17 cellular contexts compared by ENCODE assay signal in genomic region chr5:73529081-73529480, GRCh38. TPM values are rescaled to one million over a fixed set of nuclear protein-coding genes. Genes with fewer than 3 reads are reported as not detected.
A peak's percentile ranks its signal among the peaks of the same experiment; 100 is the strongest.
DNase-seq lines count a peak whose midpoint lies in the region; ATAC-seq and TF ChIP-seq lines count a peak whose summit lies in the region.
"Had no signal": no experiment of that assay in that cellular context is flagged by ENCODE, and none has a peak within 500 bp of the region (broad histone marks: within the 10 kb centered on the region; RNA-seq: fewer than 3 reads in every experiment).

No MANE protein-coding gene starts in this region.

- peak; percentile 51 for DNase-seq in AG10803 (ENCODE audit: low read depth)
- no peak for DNase-seq in GM23338 (ENCODE audit: low spot score)
- DNase-seq in adipocyte (ENCODE audit: low read depth), result no peak
- peak; percentile 49 for DNase-seq in fibroblast of peridontal ligament (ENCODE audit: extremely low read depth)
- no peak for DNase-seq in NCI-H128 (lab: John Stamatoyannopoulos, UW; ENCODE audit: unreplicated experiment)
- DNase-seq: ACHN; AML-193; Caco-2; CD4-positive, alpha-beta T cell; HCEC 1CT; KBM-7 had no signal

- peaks cover 4% of the 10 kb centered on the region for H3K27me3 Mint-ChIP-seq in GM23338 (ENCODE audit: insufficient read depth, low read depth, poor library complexity)

- H3F3A ChIP-seq in GM23338 (replicated peaks; ENCODE audit: low read depth), result no peaks in the 10 kb centered on the region

- peak overlapping the region; percentile 22; the same call in 1 of the 2 replicates for H3K4me2 ChIP-seq in GM23338

- H3K9ac ChIP-seq in adipocyte (ENCODE audit: low read length), result peak overlapping the region; percentile 61

- no peak overlapping the region for H2AFZ ChIP-seq in GM23338

- no peaks in the 10 kb centered on the region for H3K36me3 ChIP-seq in GM23338 (ENCODE audit: insufficient read depth)
- H3K36me3 ChIP-seq in adipocyte (ENCODE audit: control insufficient read depth, insufficient read depth, low read length, severe bottlenecking), result no peaks in the 10 kb centered on the region

- H3K27me3 ChIP-seq in GM23338 (ENCODE audit: insufficient read depth), result no peaks in the 10 kb centered on the region
- no peaks in the 10 kb centered on the region for H3K27me3 ChIP-seq in adipocyte (replicated peaks; ENCODE audit: control insufficient read depth, insufficient read depth, low read length)

- no peak for TF ChIP-seq CTCF in AG10803 (conservative IDR thresholded peaks at IDR 0.05; ENCODE audit: low read length)
- no peak for TF ChIP-seq CTCF in GM23338 (conservative IDR thresholded peaks at IDR 0.05; ENCODE audit: low read depth in 2 of 2)

- no peak overlapping the region for H3K27ac Mint-ChIP-seq in GM23338
- H3K27ac Mint-ChIP-seq: CD4-positive, alpha-beta T cell; IgD-negative memory B cell had no signal

- H3K4me1 ChIP-seq in GM23338 (ENCODE audit: insufficient read depth) (peaks cover 13% of the 10 kb centered on the region), adipocyte (ENCODE audit: control insufficient read depth, insufficient read depth, low read length) (peaks cover 40% of the 10 kb centered on the region)
- H3K4me1 ChIP-seq: Caco-2 had no signal

- H3K4me3 ChIP-seq in AG10803 (ENCODE audit: low read length) (no peak overlapping the region), GM23338 (no peak overlapping the region), adipocyte (ENCODE audit: low read length) (peak overlapping the region; percentile 1)

- H3K9me3 Mint-ChIP-seq in GM23338, result peaks cover 19% of the 10 kb centered on the region
- H3K9me3 Mint-ChIP-seq: CD4-positive, alpha-beta T cell; IgD-negative memory B cell had no signal

- peaks cover 13% of the 10 kb centered on the region for H3K36me3 Mint-ChIP-seq in GM23338 (ENCODE audit: low read depth)
- H3K36me3 Mint-ChIP-seq: IgD-negative memory B cell had no signal

- H3K4me1 Mint-ChIP-seq in GM23338, result peaks cover 18% of the 10 kb centered on the region

- H3K27ac ChIP-seq in GM23338 (ENCODE audit: low read depth), result no peak overlapping the region
- H3K27ac ChIP-seq: C4-2B had no signal

- no peak overlapping the region for H3K4me3 Mint-ChIP-seq in GM23338
- H3K4me3 Mint-ChIP-seq: CD4-positive, alpha-beta T cell; IgD-negative memory B cell had no signal

- no peaks in the 10 kb centered on the region for H3K79me2 ChIP-seq in GM23338 (replicated peaks; ENCODE audit: insufficient read depth)

- peaks cover 6% of the 10 kb centered on the region; the same call in 1 of the 2 replicates for H3K9me2 ChIP-seq in GM23338 (ENCODE audit: insufficient read depth)

- H3K9me3 ChIP-seq in adipocyte (ENCODE audit: control insufficient read depth, low read length), result peaks cover 6% of the 10 kb centered on the region
- H3K9me3 ChIP-seq: Caco-2 had no signal

- ATAC-seq in GM23338, result no peak
- ATAC-seq in HG03354 (IDR thresholded peaks at IDR 0.05; ENCODE audit: poor library complexity, severe bottlenecking, unreplicated experiment), result no peak
- ATAC-seq in HG03196 (IDR thresholded peaks at IDR 0.05; ENCODE audit: unreplicated experiment), result no peak
- no peak for ATAC-seq in GM19035 (IDR thresholded peaks at IDR 0.05; ENCODE audit: unreplicated experiment)
- ATAC-seq: HepG2 had no signal

- H4K20me1 ChIP-seq in GM23338 (replicated peaks; ENCODE audit: insufficient read depth), result no peaks in the 10 kb centered on the region

TF ChIP-seq in GM23338, 12 proteins besides CTCF, POLR2A, EP300 and RAD21 (continues in another document):
- TF ChIP-seq EZH2phosphoT487 (IDR thresholded peaks at IDR 0.05; ENCODE audit: unreplicated experiment) (no peak), STAT1 (IDR thresholded peaks at IDR 0.05; ENCODE audit: unreplicated experiment) (no peak), ETS1 (IDR thresholded peaks at IDR 0.05) (no peak), CREB1 (CRISPR knock-in tag; IDR thresholded peaks at IDR 0.05; ENCODE audit: low read depth) (no peak), ZNF331 (CRISPR knock-in tag; IDR thresholded peaks at IDR 0.05; ENCODE audit: low read depth) (no peak)
- TF ChIP-seq, protein P1, sequence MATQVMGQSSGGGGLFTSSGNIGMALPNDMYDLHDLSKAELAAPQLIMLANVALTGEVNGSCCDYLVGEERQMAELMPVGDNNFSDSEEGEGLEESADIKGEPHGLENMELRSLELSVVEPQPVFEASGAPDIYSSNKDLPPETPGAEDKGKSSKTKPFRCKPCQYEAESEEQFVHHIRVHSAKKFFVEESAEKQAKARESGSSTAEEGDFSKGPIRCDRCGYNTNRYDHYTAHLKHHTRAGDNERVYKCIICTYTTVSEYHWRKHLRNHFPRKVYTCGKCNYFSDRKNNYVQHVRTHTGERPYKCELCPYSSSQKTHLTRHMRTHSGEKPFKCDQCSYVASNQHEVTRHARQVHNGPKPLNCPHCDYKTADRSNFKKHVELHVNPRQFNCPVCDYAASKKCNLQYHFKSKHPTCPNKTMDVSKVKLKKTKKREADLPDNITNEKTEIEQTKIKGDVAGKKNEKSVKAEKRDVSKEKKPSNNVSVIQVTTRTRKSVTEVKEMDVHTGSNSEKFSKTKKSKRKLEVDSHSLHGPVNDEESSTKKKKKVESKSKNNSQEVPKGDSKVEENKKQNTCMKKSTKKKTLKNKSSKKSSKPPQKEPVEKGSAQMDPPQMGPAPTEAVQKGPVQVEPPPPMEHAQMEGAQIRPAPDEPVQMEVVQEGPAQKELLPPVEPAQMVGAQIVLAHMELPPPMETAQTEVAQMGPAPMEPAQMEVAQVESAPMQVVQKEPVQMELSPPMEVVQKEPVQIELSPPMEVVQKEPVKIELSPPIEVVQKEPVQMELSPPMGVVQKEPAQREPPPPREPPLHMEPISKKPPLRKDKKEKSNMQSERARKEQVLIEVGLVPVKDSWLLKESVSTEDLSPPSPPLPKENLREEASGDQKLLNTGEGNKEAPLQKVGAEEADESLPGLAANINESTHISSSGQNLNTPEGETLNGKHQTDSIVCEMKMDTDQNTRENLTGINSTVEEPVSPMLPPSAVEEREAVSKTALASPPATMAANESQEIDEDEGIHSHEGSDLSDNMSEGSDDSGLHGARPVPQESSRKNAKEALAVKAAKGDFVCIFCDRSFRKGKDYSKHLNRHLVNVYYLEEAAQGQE (IDR thresholded peaks at IDR 0.05; ENCODE audit: unreplicated experiment), result no peak

RNA-seq across cellular contexts. Expression of gene BTF3, which starts 30.8 kb away (rescaled TPM):
- 472 and 506 TPM in 2 replicates for total RNA-seq in GM23338 (2014; rRNA removed; shearing (Covaris generic))
- polyA plus RNA-seq in GM23338 (2016; fragmentation: Nextera tagmentation; extraction: Ambion mirVana), result 1,033 and 1,148 TPM in 2 replicates

RNA-seq across cellular contexts. Expression of gene ANKRA2, which starts 36.4 kb away (rescaled TPM):
- 13.1 and 28.7 TPM in 2 replicates for total RNA-seq in GM23338 (2014; rRNA removed; shearing (Covaris generic))
- polyA plus RNA-seq in GM23338 (2016; fragmentation: Nextera tagmentation; extraction: Ambion mirVana), result 15.3 and 18.7 TPM in 2 replicates

RNA-seq across cellular contexts. Expression of gene UTP15, which starts 36.5 kb away (rescaled TPM):
- total RNA-seq in GM23338 (2014; rRNA removed; shearing (Covaris generic)), result 33.9 and 59.0 TPM in 2 replicates
- polyA plus RNA-seq in GM23338 (2016; fragmentation: Nextera tagmentation; extraction: Ambion mirVana), result 13.4 and 16.5 TPM in 2 replicates

Comparison
In these comparisons a context has a peak if more than half of its experiments do, and no peak if none do; other contexts are left out.
1. DNase-seq: peak in AG10803 (single experiment) and fibroblast of peridontal ligament (single experiment); none in GM23338 (single experiment), adipocyte (single experiment) and NCI-H128 (single experiment).